ENCODE assay signal across 16 cellular contexts in genomic region chr7:30687604-30688003, GRCh38. TPM values are rescaled to one million over a fixed set of nuclear protein-coding genes. Genes with fewer than 3 reads are reported as not detected.
DNase-seq lines count a peak whose midpoint lies in the region; ATAC-seq and TF ChIP-seq lines count a peak whose summit lies in the region.
"Had no signal": no experiment of that assay in that cellular context is flagged by ENCODE, and none has a peak within 500 bp of the region (broad histone marks: within the 10 kb centered on the region; RNA-seq: fewer than 3 reads in every experiment).

No MANE protein-coding gene starts in this region.

- no peak overlapping the region for H3K4me2 ChIP-seq in HCT116 (ENCODE audit: low read length)
- H3K4me2 ChIP-seq: A549 had no signal

- H2AFZ ChIP-seq in HCT116 (ENCODE audit: low read depth, low read length, poor library complexity, severe bottlenecking), result no peak overlapping the region

- TF ChIP-seq RAD21 in HCT116 (IDR thresholded peaks at IDR 0.05; ENCODE audit: low read depth), result no peak

- H3K27me3 ChIP-seq in HCT116 (ENCODE audit: insufficient read depth, low read length), result peaks cover 21% of the 10 kb centered on the region; the same call in 1 of the 2 replicates

- 0 out of 2 replicates have a peak, but pooled peaks have one; percentile 11 for ATAC-seq in HCT116
- ATAC-seq in GM19324 (IDR thresholded peaks at IDR 0.05; ENCODE audit: low FRiP score, unreplicated experiment), result no peak
- ATAC-seq: A549 had no signal

- H3K9me2 ChIP-seq in HCT116 (ENCODE audit: insufficient read depth), result no peaks in the 10 kb centered on the region

- no peak for TF ChIP-seq POLR2A in HCT116 (IDR thresholded peaks at IDR 0.05; ENCODE audit: borderline replicate concordance, extremely low read depth, insufficient read depth, insufficient read length)

- H3K27ac ChIP-seq in HCT116 (ENCODE audit: low read depth, low read length), result no peak overlapping the region
- H3K27ac ChIP-seq: A549, C4-2B had no signal

- H3K9me3 Mint-ChIP-seq in neural crest cell, result no peaks in the 10 kb centered on the region
- H3K9me3 Mint-ChIP-seq in activated CD4-positive, alpha-beta memory T cell treated with anti-CD3 and anti-CD28 coated beads for 36 hours, result no peaks in the 10 kb centered on the region
- H3K9me3 Mint-ChIP-seq: CD4-positive, alpha-beta memory T cell had no signal

- H3K27me3 Mint-ChIP-seq in neural crest cell (ENCODE audit: low read depth), result peaks cover 26% of the 10 kb centered on the region
- H3K27me3 Mint-ChIP-seq in activated CD4-positive, alpha-beta memory T cell treated with anti-CD3 and anti-CD28 coated beads for 36 hours, result peaks cover 19% of the 10 kb centered on the region

- H3K27ac Mint-ChIP-seq in neural crest cell (ENCODE audit: unreplicated experiment), result peak overlapping the region; percentile 31
- H3K27ac Mint-ChIP-seq in activated CD4-positive, alpha-beta memory T cell treated with anti-CD3 and anti-CD28 coated beads for 36 hours, result no peak overlapping the region
- H3K27ac Mint-ChIP-seq: CD4-positive, alpha-beta memory T cell had no signal

- RAD21 ChIA-PET in HCT116 (lab: Charles Lee; ENCODE audit: low non-redundant PET in 1 of 2, low total read pairs in 2 of 2, uncharacterized antibody in 2 of 2, unreplicated experiment in 2 of 2), result no interaction called here

- POLR2A ChIA-PET in HCT116 (lab: Charles Lee), result no interaction called here
- POLR2A ChIA-PET in activated CD4-positive, alpha-beta memory T cell treated with anti-CD3 and anti-CD28 coated beads for 36 hours (lab: Charles Lee), result no interaction called here

- DNase-seq in HCT116 (ENCODE audit: low read depth, low spot score) (no peak), SK-MEL-5 (ENCODE audit: low read depth, low spot score) (peak; percentile 25), neural crest cell (ENCODE audit: low read depth, low spot score) (no peak), NCI-H2227 treated with DMSO at 0.1 percent for 48 hours (lab: John Stamatoyannopoulos, UW) (no peak)
- no peak for DNase-seq in activated CD4-positive, alpha-beta memory T cell treated with anti-CD3 and anti-CD28 coated beads for 36 hours
- DNase-seq: BE2C; CD4-positive, alpha-beta memory T cell; DMS153; DMS79 treated with DMSO at 0.1 percent for 48 hours; GDM1 had no signal

- H3K9me3 ChIP-seq in HCT116 (ENCODE audit: control insufficient read depth in 1 of 2, insufficient read depth in 1 of 2, low read depth in 1 of 2, low read length in 2 of 2), result no peaks in the 10 kb centered on the region
- H3K9me3 ChIP-seq: A549, BE2C had no signal

- H3K4me3 ChIP-seq in HCT116 (replicated peaks in 1 of 2; ENCODE audit: low read depth in 1 of 2, low read length in 2 of 2), result no peak overlapping the region
- H3K4me3 ChIP-seq: A549 had no signal

- CTCF ChIA-PET in HCT116 (lab: Charles Lee), result no interaction called here
- CTCF ChIA-PET in activated CD4-positive, alpha-beta memory T cell treated with anti-CD3 and anti-CD28 coated beads for 36 hours (lab: Charles Lee), result no interaction called here

- TF ChIP-seq CTCF in HCT116 (IDR thresholded peaks at IDR 0.05 in 2 of 3, conservative IDR thresholded peaks at IDR 0.05 in 1 of 3; ENCODE audit: borderline replicate concordance in 1 of 3, insufficient read depth in 1 of 3, low read depth in 2 of 3, low read length in 2 of 3), result no peak
- no peak for TF ChIP-seq CTCF in neural crest cell (conservative IDR thresholded peaks at IDR 0.05)

- H3K9ac ChIP-seq in HCT116 (ENCODE audit: low read length), result no peak overlapping the region

- H3K4me3 Mint-ChIP-seq in neural crest cell, result no peak overlapping the region
- no peak overlapping the region for H3K4me3 Mint-ChIP-seq in activated CD4-positive, alpha-beta memory T cell treated with anti-CD3 and anti-CD28 coated beads for 36 hours
- H3K4me3 Mint-ChIP-seq: CD4-positive, alpha-beta memory T cell; IgD-negative memory B cell had no signal

- intact Hi-C loops in HCT116 (cut with micrococcal nuclease), result no loop called here
- intact Hi-C loops in activated CD4-positive, alpha-beta memory T cell treated with anti-CD3 and anti-CD28 coated beads for 36 hours (cut with micrococcal nuclease), result no loop called here

- H3K79me2 ChIP-seq in HCT116 (ENCODE audit: insufficient read depth, low read length), result no peaks in the 10 kb centered on the region

- BruUV-seq in HCT116 (replicated peaks; lab: Mats Ljungman, UMichigan), result no TSS peak

- no peaks in the 10 kb centered on the region for H3K4me1 ChIP-seq in HCT116 (ENCODE audit: control insufficient read depth in 1 of 2, insufficient read depth in 2 of 2, low read length in 2 of 2)
- H3K4me1 ChIP-seq: BE2C had no signal

- H3K4me1 Mint-ChIP-seq in neural crest cell, result peaks cover 4% of the 10 kb centered on the region
- H3K4me1 Mint-ChIP-seq in activated CD4-positive, alpha-beta memory T cell treated with anti-CD3 and anti-CD28 coated beads for 36 hours (ENCODE audit: low read depth), result peaks cover 5% of the 10 kb centered on the region

- H3K36me3 Mint-ChIP-seq in neural crest cell (ENCODE audit: low read depth), result no peaks in the 10 kb centered on the region
- H3K36me3 Mint-ChIP-seq in activated CD4-positive, alpha-beta memory T cell treated with anti-CD3 and anti-CD28 coated beads for 36 hours, result no peaks in the 10 kb centered on the region
- H3K36me3 Mint-ChIP-seq: CD4-positive, alpha-beta memory T cell; IgD-negative memory B cell had no signal

- no peaks in the 10 kb centered on the region for H3K36me3 ChIP-seq in HCT116 (ENCODE audit: control insufficient read depth in 1 of 2, insufficient read depth in 2 of 2, low read length in 2 of 2)
- H3K36me3 ChIP-seq: BE2C had no signal

- in situ Hi-C loops in SK-MEL-5 (cut with HindIII; ENCODE audit: low pct_unique_long_range_greater_than_20kb, low sequenced_read_pairs), result no loop called here

- no peaks in the 10 kb centered on the region for H4K20me1 ChIP-seq in HCT116 (ENCODE audit: insufficient read depth)

TF ChIP-seq in HCT116, 20 proteins besides CTCF, POLR2A, EP300 and RAD21 (continues in another document):
- no peak for TF ChIP-seq YY1 (IDR thresholded peaks at IDR 0.05; ENCODE audit: extremely low read depth, insufficient replicate concordance, low read depth, low read length)
- no peak for TF ChIP-seq REST (IDR thresholded peaks at IDR 0.05; ENCODE audit: low read depth)
- no peak for TF ChIP-seq SP1 (IDR thresholded peaks at IDR 0.05; ENCODE audit: low read depth)
- TF ChIP-seq ZBTB33 (IDR thresholded peaks at IDR 0.05; ENCODE audit: extremely low read depth, insufficient replicate concordance, low read length), result no peak
- no peak for TF ChIP-seq CEBPB (IDR thresholded peaks at IDR 0.05; ENCODE audit: low read depth)
- no peak for TF ChIP-seq MAX (IDR thresholded peaks at IDR 0.05)
- no peak for TF ChIP-seq FOSL1 (IDR thresholded peaks at IDR 0.05; ENCODE audit: low read depth)
- TF ChIP-seq ZFX (IDR thresholded peaks at IDR 0.05), result no peak
- no peak for TF ChIP-seq ELF1 (IDR thresholded peaks at IDR 0.05; ENCODE audit: borderline replicate concordance, low read depth)
- no peak for TF ChIP-seq SIN3A (IDR thresholded peaks at IDR 0.05; ENCODE audit: low read depth)

RNA-seq across cellular contexts. Expression of gene CRHR2, which starts 5.3 kb away (rescaled TPM):
- not detected for total RNA-seq in HCT116 (2021; ENCODE audit: unreplicated experiment)
- polyA plus RNA-seq in HCT116 (2012), result 0.01 and 0.03 TPM in 2 replicates
- not detected in 2 replicates for total RNA-seq in SK-MEL-5 (2014; rRNA removed; shearing (Covaris generic))
- not detected in 2 replicates for polyA plus RNA-seq in SK-MEL-5 (2015; cell fraction: cytosol; rRNA removed)
- 0.16 TPM in 1 of 2 replicates, not detected in the other for polyA plus RNA-seq in SK-MEL-5 (2015; cell fraction: nucleus; rRNA removed)
- total RNA-seq in neural crest cell, result 0.18 TPM in 1 of 2 replicates, not detected in the other
- total RNA-seq in activated CD4-positive, alpha-beta memory T cell treated with anti-CD3 and anti-CD28 coated beads for 36 hours, result under 1 TPM in 1 of 2 experiments, not detected in 1; 0.07 TPM
- total RNA-seq: CD4-positive, alpha-beta memory T cell; HT-29 had no signal
- polyA plus RNA-seq: A549; AG04450; CD4-positive, alpha-beta memory T cell; IgD-negative memory B cell had no signal
